8 cellular contexts compared by ENCODE assay signal in genomic region chr2:36930788-36931410, GRCh38. TPM values are rescaled to one million over a fixed set of nuclear protein-coding genes. Genes with fewer than 3 reads are reported as not detected.
DNase-seq lines count a peak whose midpoint lies in the region; ATAC-seq, FAIRE-seq and TF ChIP-seq lines count a peak whose summit lies in the region.
"Not testable (repeated sequence)": the region's sequence is repeated elsewhere in the genome, so short reads cannot be mapped to it uniquely, and the experiment has no call there.

No MANE protein-coding gene starts in this region.

- POLR2A ChIA-PET in naive thymus-derived CD4-positive, alpha-beta T cell (lab: Charles Lee) = interaction anchor here (1.5 kb wide), 1 partner anchor 36 kb away, joined by 3 read pairs; the partner anchor contains the start of gene STRN

- H3K4me1 ChIP-seq in ACC112 (ENCODE audit: control insufficient read depth, insufficient read depth, low read length, unreplicated experiment) (peaks cover 20% of the 10 kb centered on the region), heart left ventricle (peaks cover 0 to 30% (median 15%) of the 10 kb centered on the region in 12 donors)
- not testable (repeated sequence) for H3K4me1 ChIP-seq in astrocyte (ENCODE audit: insufficient read depth, low read length); naive thymus-derived CD4-positive, alpha-beta T cell (ENCODE audit: control insufficient read depth in 2 of 2, insufficient read depth in 2 of 2, low read length in 2 of 2)

- CTCF ChIA-PET in naive thymus-derived CD4-positive, alpha-beta T cell (lab: Charles Lee) = interaction anchor here (1.2 kb wide), 1 partner anchor 13 kb away, joined by 5 read pairs; no protein-coding TSS in a partner anchor

- TF ChIP-seq CTCF in astrocyte (IDR thresholded peaks at IDR 0.05; ENCODE audit: insufficient read depth, low read depth, low read length); endothelial cell (IDR thresholded peaks at IDR 0.05; ENCODE audit: unreplicated experiment); heart left ventricle (IDR thresholded peaks at IDR 0.05): not testable (repeated sequence)

- peak overlapping the region; percentile 32 for H2AFZ ChIP-seq in ACC112 (ENCODE audit: low read length, unreplicated experiment)
- not testable (repeated sequence) for H2AFZ ChIP-seq in astrocyte (ENCODE audit: low read depth, low read length)

- not testable (repeated sequence) for H3K4me3 ChIP-seq in ACC112 (ENCODE audit: low read depth, low read length); astrocyte (ENCODE audit: insufficient read depth, low read depth, low read length); heart left ventricle; naive thymus-derived CD4-positive, alpha-beta T cell (ENCODE audit: low read length)

- peaks cover 16% of the 10 kb centered on the region for H3K4me1 Mint-ChIP-seq in astrocyte (ENCODE audit: low read depth, unreplicated experiment)
- H3K4me1 Mint-ChIP-seq in endothelial cell (ENCODE audit: unreplicated experiment) = peaks cover 13% of the 10 kb centered on the region
- peaks cover 10 to 49% (median 34%) of the 10 kb centered on the region in 7 donors for H3K4me1 Mint-ChIP-seq in naive thymus-derived CD4-positive, alpha-beta T cell
- peaks cover 30% of the 10 kb centered on the region for H3K4me1 Mint-ChIP-seq in stimulated activated effector memory CD8-positive, alpha-beta T cell treated with anti-CD3 and anti-CD28 coated beads, Interleukin-12 subunit alpha, Interleukin-12 subunit beta, amount 100 ng/mL, for 72 hours

- DNase-seq in GM04503 (ENCODE audit: low read depth) (peak; percentile 29), M059J (ENCODE audit: low read depth) (peak; percentile 53), astrocyte (ENCODE audit: low read depth) (peak; percentile 77)
- DNase-seq in endothelial cell (ENCODE audit: low spot score); heart left ventricle; naive thymus-derived CD4-positive, alpha-beta T cell; stimulated activated effector memory CD8-positive, alpha-beta T cell treated with anti-CD3 and anti-CD28 coated beads, Interleukin-12 subunit alpha, Interleukin-12 subunit beta, amount 100 ng/mL, for 72 hours (ENCODE audit: low spot score in 2 of 2): not testable (repeated sequence)

- not testable (repeated sequence) for H4K20me1 ChIP-seq in astrocyte (ENCODE audit: insufficient read depth, low read length)

- not testable (repeated sequence) for ATAC-seq in heart left ventricle; naive thymus-derived CD4-positive, alpha-beta T cell; stimulated activated effector memory CD8-positive, alpha-beta T cell treated with anti-CD3 and anti-CD28 coated beads, Interleukin-12 subunit alpha, Interleukin-12 subunit beta, amount 100 ng/mL, for 72 hours

- not testable (repeated sequence) for H3K9me3 ChIP-seq in astrocyte (ENCODE audit: insufficient read depth, low read depth, low read length); heart left ventricle; naive thymus-derived CD4-positive, alpha-beta T cell (ENCODE audit: control insufficient read depth in 2 of 3, low read length in 3 of 3)

- FAIRE-seq in astrocyte (lab: Jason Lieb, UNC) = not testable (repeated sequence)

- not testable (repeated sequence) for H3K27me3 Mint-ChIP-seq in astrocyte (ENCODE audit: low read depth, unreplicated experiment); endothelial cell (ENCODE audit: unreplicated experiment); naive thymus-derived CD4-positive, alpha-beta T cell

- H3K79me2 ChIP-seq in ACC112 (ENCODE audit: control insufficient read depth, insufficient read depth, low read length, unreplicated experiment) = peaks cover 12% of the 10 kb centered on the region
- not testable (repeated sequence) for H3K79me2 ChIP-seq in astrocyte (ENCODE audit: insufficient read depth, low read length)

- not testable (repeated sequence) for TF ChIP-seq POLR2A in heart left ventricle (IDR thresholded peaks at IDR 0.05)

- not testable (repeated sequence) for H3K9ac ChIP-seq in astrocyte (ENCODE audit: low read length)

- not testable (repeated sequence) for H3K27me3 ChIP-seq in ACC112 (ENCODE audit: insufficient read depth, low read length); astrocyte (ENCODE audit: insufficient read depth, low read length); heart left ventricle; naive thymus-derived CD4-positive, alpha-beta T cell (ENCODE audit: control insufficient read depth in 2 of 2, insufficient read depth in 2 of 2, low read length in 2 of 2)

- not testable (repeated sequence) for H3K4me3 Mint-ChIP-seq in astrocyte (ENCODE audit: unreplicated experiment); endothelial cell (ENCODE audit: unreplicated experiment); naive thymus-derived CD4-positive, alpha-beta T cell; stimulated activated effector memory CD8-positive, alpha-beta T cell treated with anti-CD3 and anti-CD28 coated beads, Interleukin-12 subunit alpha, Interleukin-12 subunit beta, amount 100 ng/mL, for 72 hours

- intact Hi-C loops in heart left ventricle (cut with DNase I); naive thymus-derived CD4-positive, alpha-beta T cell (cut with micrococcal nuclease): not testable (repeated sequence)

- not testable (repeated sequence) for H3K9me3 Mint-ChIP-seq in astrocyte (ENCODE audit: unreplicated experiment); endothelial cell (ENCODE audit: unreplicated experiment); naive thymus-derived CD4-positive, alpha-beta T cell; stimulated activated effector memory CD8-positive, alpha-beta T cell treated with anti-CD3 and anti-CD28 coated beads, Interleukin-12 subunit alpha, Interleukin-12 subunit beta, amount 100 ng/mL, for 72 hours

- H3K36me3 Mint-ChIP-seq in astrocyte (ENCODE audit: low read depth, unreplicated experiment); endothelial cell (ENCODE audit: low read depth, unreplicated experiment); stimulated activated effector memory CD8-positive, alpha-beta T cell treated with anti-CD3 and anti-CD28 coated beads, Interleukin-12 subunit alpha, Interleukin-12 subunit beta, amount 100 ng/mL, for 72 hours: not testable (repeated sequence)
- peaks cover 0 to 15% (median 8%) of the 10 kb centered on the region in 5 donors for H3K36me3 Mint-ChIP-seq in naive thymus-derived CD4-positive, alpha-beta T cell

- 34 to 46% (median 45%) methylated on average over 7 of the region's 7 CpGs for WGBS in heart left ventricle, 4 donors

- H3K27ac ChIP-seq in ACC112 (ENCODE audit: low read depth, low read length) = peak overlapping the region; percentile 69
- peak overlapping the region; percentile 2 for H3K27ac ChIP-seq in astrocyte (ENCODE audit: low read depth, low read length)
- H3K27ac ChIP-seq in heart left ventricle = peak overlapping the region; percentile 50 to 81 (median 72)
- not testable (repeated sequence) for H3K27ac ChIP-seq in naive thymus-derived CD4-positive, alpha-beta T cell (ENCODE audit: low read depth, low read length)

- not testable (repeated sequence) for H3K27ac Mint-ChIP-seq in astrocyte (ENCODE audit: unreplicated experiment)
- peak overlapping the region; percentile 88 for H3K27ac Mint-ChIP-seq in endothelial cell (ENCODE audit: unreplicated experiment)
- H3K27ac Mint-ChIP-seq in naive thymus-derived CD4-positive, alpha-beta T cell = peak overlapping the region in 5 of 9 donors; percentile 24 to 75 (median 36)
- H3K27ac Mint-ChIP-seq in stimulated activated effector memory CD8-positive, alpha-beta T cell treated with anti-CD3 and anti-CD28 coated beads, Interleukin-12 subunit alpha, Interleukin-12 subunit beta, amount 100 ng/mL, for 72 hours = peak overlapping the region; percentile 72

- H3K36me3 ChIP-seq in ACC112 (ENCODE audit: insufficient read depth, low read length); astrocyte (ENCODE audit: insufficient read depth, low read length); heart left ventricle; naive thymus-derived CD4-positive, alpha-beta T cell (ENCODE audit: control insufficient read depth in 2 of 3, insufficient read depth in 3 of 3, low read length in 3 of 3): not testable (repeated sequence)

- peak overlapping the region; percentile 28 for H3K4me2 ChIP-seq in astrocyte (ENCODE audit: low read length)

RNA-seq across cellular contexts. Expression of gene STRN, which starts 35.4 kb away (rescaled TPM):
- 11.0 and 15.5 TPM in 2 replicates for total RNA-seq in M059J (2014; rRNA removed; shearing (Covaris generic))
- 24.2 and 25.6 TPM in 2 replicates for total RNA-seq in astrocyte
- total RNA-seq in endothelial cell (ENCODE audit: unreplicated experiment) = 52.0 TPM
- total RNA-seq in heart left ventricle = 100 to 1,000 TPM in 1 of 9 donors, 10 to 100 TPM in 8; 39.6 to 101 (median 62.8) TPM
- polyA plus RNA-seq in heart left ventricle = 10 to 100 TPM in 1 of 2 donors, 1 to 10 TPM in 1; 9.2 to 39.7 TPM
- 10 to 100 TPM; 23.0 to 35.0 (median 30.9) TPM for total RNA-seq in naive thymus-derived CD4-positive, alpha-beta T cell
- 10 to 100 TPM; 12.4 to 12.9 TPM for polyA plus RNA-seq in naive thymus-derived CD4-positive, alpha-beta T cell
